Comparison of ENCODE assay signal across 9 cellular contexts in genomic region chr20:43404880-43405279, GRCh38. TPM values are rescaled to one million over a fixed set of nuclear protein-coding genes. Genes with fewer than 3 reads are reported as not detected.
A peak's percentile ranks its signal among the peaks of the same experiment; 100 is the strongest.
DNase-seq lines count a peak whose midpoint lies in the region; ATAC-seq and TF ChIP-seq lines count a peak whose summit lies in the region.
"Had no signal": no experiment of that assay in that cellular context is flagged by ENCODE, and none has a peak within 500 bp of the region (broad histone marks: within the 10 kb centered on the region; RNA-seq: fewer than 3 reads in every experiment).

No MANE protein-coding gene starts in this region.

- no peaks in the 10 kb centered on the region for H3K36me3 ChIP-seq in DND-41 (ENCODE audit: insufficient read depth, low read length)
- H3K36me3 ChIP-seq in HCT116 (ENCODE audit: control insufficient read depth in 1 of 2, insufficient read depth in 2 of 2, low read length in 2 of 2), result no peaks in the 10 kb centered on the region
- H3K36me3 ChIP-seq in WERI-Rb-1, result no peaks in the 10 kb centered on the region
- H3K36me3 ChIP-seq in lower lobe of right lung, result no peaks in the 10 kb centered on the region

- H3K27me3 ChIP-seq in DND-41 (ENCODE audit: insufficient read depth, low read length, poor library complexity), result no peaks in the 10 kb centered on the region
- no peaks in the 10 kb centered on the region; the same call in 1 of the 2 replicates for H3K27me3 ChIP-seq in HCT116 (ENCODE audit: insufficient read depth, low read length)
- H3K27me3 ChIP-seq in WERI-Rb-1 (ENCODE audit: insufficient read depth, low read depth, severe bottlenecking), result peaks cover 8% of the 10 kb centered on the region
- peaks cover 9% of the 10 kb centered on the region for H3K27me3 ChIP-seq in lower lobe of right lung (ENCODE audit: low read depth)

- H3K9me3 ChIP-seq in DND-41 (ENCODE audit: insufficient read depth, low read length, severe bottlenecking) (peaks cover 2% of the 10 kb centered on the region), HCT116 (ENCODE audit: control insufficient read depth in 1 of 2, insufficient read depth in 1 of 2, low read depth in 1 of 2, low read length in 2 of 2) (peaks cover 0 to 4% of the 10 kb centered on the region in 2 experiments; a peak in 2 of 4 replicates), WERI-Rb-1 (ENCODE audit: severe bottlenecking) (peaks cover 3% of the 10 kb centered on the region), lower lobe of right lung (no peaks in the 10 kb centered on the region)

- TF ChIP-seq RAD21 in HCT116 (IDR thresholded peaks at IDR 0.05; ENCODE audit: low read depth), result no peak

- H3K27ac ChIP-seq in DND-41 (ENCODE audit: low read length) (no peak overlapping the region), HCT116 (ENCODE audit: low read depth, low read length) (no peak overlapping the region), WERI-Rb-1 (no peak overlapping the region), lower lobe of right lung (no peak overlapping the region)

- H3K79me2 ChIP-seq in DND-41 (ENCODE audit: insufficient read depth, low read length) (no peaks in the 10 kb centered on the region), HCT116 (ENCODE audit: insufficient read depth, low read length) (no peaks in the 10 kb centered on the region)

- H3K36me3 Mint-ChIP-seq in natural killer cell treated with Interleukin-12 subunit alpha and Interleukin-12 subunit beta and Interleukin-15 and Interleukin-18, amount 100 ng/mL, for 72 hours, result no peaks in the 10 kb centered on the region

- peaks cover 17 to 34% of the 10 kb centered on the region in 2 donors for H3K27me3 Mint-ChIP-seq in natural killer cell treated with Interleukin-12 subunit alpha and Interleukin-12 subunit beta and Interleukin-15 and Interleukin-18, amount 100 ng/mL, for 72 hours

- DNase-seq in DND-41, result no peak
- DNase-seq in HCT116 (ENCODE audit: low read depth, low spot score), result peak; percentile 23
- DNase-seq in WERI-Rb-1, result peak; percentile 14
- no peak for DNase-seq in lower lobe of right lung
- DNase-seq in natural killer cell treated with Interleukin-12 subunit alpha and Interleukin-12 subunit beta and Interleukin-15 and Interleukin-18, amount 100 ng/mL, for 72 hours (ENCODE audit: low spot score), result no peak
- DNase-seq in GF-D8 (lab: John Stamatoyannopoulos, UW), result no peak
- DNase-seq in GM03348 (ENCODE audit: low spot score), result no peak
- DNase-seq: NCI-H510A treated with DMSO at 0.1 percent for 48 hours had no signal

- H4K20me1 ChIP-seq in DND-41 (ENCODE audit: insufficient read depth, low read length) (no peaks in the 10 kb centered on the region), HCT116 (ENCODE audit: insufficient read depth) (no peaks in the 10 kb centered on the region)

- no peak overlapping the region for H2AFZ ChIP-seq in DND-41 (ENCODE audit: low read depth, low read length)
- H2AFZ ChIP-seq in HCT116 (ENCODE audit: low read depth, low read length, poor library complexity, severe bottlenecking), result no peak overlapping the region

- H3K27ac Mint-ChIP-seq in natural killer cell treated with Interleukin-12 subunit alpha and Interleukin-12 subunit beta and Interleukin-15 and Interleukin-18, amount 100 ng/mL, for 72 hours, result no peak overlapping the region

- no peaks in the 10 kb centered on the region for H3K9me3 Mint-ChIP-seq in natural killer cell treated with Interleukin-12 subunit alpha and Interleukin-12 subunit beta and Interleukin-15 and Interleukin-18, amount 100 ng/mL, for 72 hours

- no TSS peak for BruUV-seq in HCT116 (replicated peaks; lab: Mats Ljungman, UMichigan)

- H3K9me2 ChIP-seq in HCT116 (ENCODE audit: insufficient read depth), result no peaks in the 10 kb centered on the region

- no peaks in the 10 kb centered on the region for H3K4me1 ChIP-seq in DND-41 (ENCODE audit: insufficient read depth, low read length)
- 0 out of 4 replicates have a peak, but pooled peaks cover 0 to 3% of the 10 kb centered on the region in 2 experiments for H3K4me1 ChIP-seq in HCT116 (ENCODE audit: control insufficient read depth in 1 of 2, insufficient read depth in 2 of 2, low read length in 2 of 2)
- H3K4me1 ChIP-seq in lower lobe of right lung, result no peaks in the 10 kb centered on the region

- H3K4me3 ChIP-seq in DND-41 (ENCODE audit: low read depth in 1 of 2, low read length in 2 of 2), result no peak overlapping the region
- no peak overlapping the region for H3K4me3 ChIP-seq in HCT116 (replicated peaks in 1 of 2; ENCODE audit: low read depth in 1 of 2, low read length in 2 of 2)
- H3K4me3 ChIP-seq in WERI-Rb-1 (ENCODE audit: low read depth, low read length), result no peak overlapping the region
- H3K4me3 ChIP-seq in lower lobe of right lung, result no peak overlapping the region

- ATAC-seq in DND-41 (ENCODE audit: insufficient read depth, low read depth) (no peak), HCT116 (peak; percentile 76), lower lobe of right lung (peak in 1 of 2 donors; percentile 53), GM18867 (IDR thresholded peaks at IDR 0.05; ENCODE audit: unreplicated experiment) (no peak)
- no peak for ATAC-seq in natural killer cell treated with Interleukin-12 subunit alpha and Interleukin-12 subunit beta and Interleukin-15 and Interleukin-18, amount 100 ng/mL, for 72 hours

- CTCF ChIA-PET in HCT116 (lab: Charles Lee), result interaction anchor here (0.8 to 1.2 kb wide), 3 partner anchors 10 to 15 kb away, joined by 3 to 6 read pairs (median 5); no protein-coding TSS in a partner anchor

- no peak for TF ChIP-seq POLR2A in HCT116 (IDR thresholded peaks at IDR 0.05; ENCODE audit: borderline replicate concordance, extremely low read depth, insufficient read depth, insufficient read length)

- TF ChIP-seq CTCF in DND-41 (IDR thresholded peaks at IDR 0.05; ENCODE audit: borderline replicate concordance, extremely low read depth, low read length, poor library complexity, severe bottlenecking), result peak; percentile 17
- TF ChIP-seq CTCF in HCT116 (IDR thresholded peaks at IDR 0.05 in 2 of 3, conservative IDR thresholded peaks at IDR 0.05 in 1 of 3; ENCODE audit: borderline replicate concordance in 1 of 3, insufficient read depth in 1 of 3, low read depth in 2 of 3, low read length in 2 of 3), result peak; percentile 7 to 65 (median 54); a peak in 4 of 6 replicates
- TF ChIP-seq CTCF in WERI-Rb-1 (IDR thresholded peaks at IDR 0.05; ENCODE audit: low read depth, low read length), result peak; percentile 40; the same call in 1 of the 2 replicates
- peak; percentile 29 for TF ChIP-seq CTCF in lower lobe of right lung (IDR thresholded peaks at IDR 0.05)

- no peak overlapping the region for H3K4me3 Mint-ChIP-seq in natural killer cell treated with Interleukin-12 subunit alpha and Interleukin-12 subunit beta and Interleukin-15 and Interleukin-18, amount 100 ng/mL, for 72 hours

- no peak overlapping the region for H3K4me2 ChIP-seq in DND-41 (ENCODE audit: insufficient read depth, low read length)
- no peak overlapping the region for H3K4me2 ChIP-seq in HCT116 (ENCODE audit: low read length)

- POLR2A ChIA-PET in HCT116 (lab: Charles Lee), result no interaction called here

- intact Hi-C loops in HCT116 (cut with micrococcal nuclease) (loop anchor here (5.0 kb wide), 2 partner anchors 213 to 1708 kb away; no protein-coding TSS in a partner anchor), lower lobe of right lung (cut with DNase I) (no loop called here)

- H3K9ac ChIP-seq in DND-41 (ENCODE audit: low read depth, low read length), result no peak overlapping the region
- no peak overlapping the region for H3K9ac ChIP-seq in HCT116 (ENCODE audit: low read length)

- no peaks in the 10 kb centered on the region for H3K4me1 Mint-ChIP-seq in natural killer cell treated with Interleukin-12 subunit alpha and Interleukin-12 subunit beta and Interleukin-15 and Interleukin-18, amount 100 ng/mL, for 72 hours (ENCODE audit: low read depth in 2 of 2)

- RAD21 ChIA-PET in HCT116 (lab: Charles Lee; ENCODE audit: low non-redundant PET in 1 of 2, low total read pairs in 2 of 2, uncharacterized antibody in 2 of 2, unreplicated experiment in 2 of 2), result no interaction called here

TF ChIP-seq in HCT116, 20 proteins besides CTCF, POLR2A, EP300 and RAD21:
- no peak for TF ChIP-seq CEBPB (IDR thresholded peaks at IDR 0.05; ENCODE audit: low read depth)
- TF ChIP-seq CBX3 (IDR thresholded peaks at IDR 0.05; ENCODE audit: low read depth), result no peak
- no peak for TF ChIP-seq JUND (IDR thresholded peaks at IDR 0.05)
- no peak for TF ChIP-seq ZBTB33 (IDR thresholded peaks at IDR 0.05; ENCODE audit: extremely low read depth, insufficient replicate concordance, low read length)
- TF ChIP-seq ELF1 (IDR thresholded peaks at IDR 0.05; ENCODE audit: borderline replicate concordance, low read depth), result no peak
- TF ChIP-seq SRF (IDR thresholded peaks at IDR 0.05; ENCODE audit: low read depth), result no peak
- TF ChIP-seq ATF3 (IDR thresholded peaks at IDR 0.05), result no peak
- no peak for TF ChIP-seq ZNF274 (IDR thresholded peaks at IDR 0.05; ENCODE audit: low read depth, low read length)
TF ChIP-seq in HCT116: peak in this region for 0.

RNA-seq across cellular contexts. Expression of gene SRSF6, which starts 52.8 kb away (rescaled TPM):
- total RNA-seq in HCT116 (2021; ENCODE audit: unreplicated experiment) (242 TPM), lower lobe of right lung (145 TPM)
- 106 and 122 TPM in 2 replicates for polyA plus RNA-seq in HCT116 (2012)
- 100 to 1,000 TPM; 153 to 164 TPM for total RNA-seq in natural killer cell treated with Interleukin-12 subunit alpha and Interleukin-12 subunit beta and Interleukin-15 and Interleukin-18, amount 100 ng/mL, for 72 hours

Comparison
In these comparisons a context has a peak if more than half of its experiments do, and no peak if none do; other contexts are left out.
1. DNase-seq: peak in HCT116 (single experiment) and WERI-Rb-1 (single experiment); none in DND-41 (single experiment), lower lobe of right lung (single experiment), natural killer cell treated with Interleukin-12 subunit alpha and Interleukin-12 subunit beta and Interleukin-15 and Interleukin-18, amount 100 ng/mL, for 72 hours (single experiment), GF-D8 (single experiment) and GM03348 (single experiment).
2. Peak in every context shown above with its lines, with median percentiles within 50 percentile points of each other: CTCF ChIP-seq.